ENCODE assay signal across 12 cellular contexts in genomic region chr16:19861811-19862327, GRCh38. TPM values are rescaled to one million over a fixed set of nuclear protein-coding genes. Genes with fewer than 3 reads are reported as not detected.
A peak's percentile ranks its signal among the peaks of the same experiment; 100 is the strongest.
DNase-seq lines count a peak whose midpoint lies in the region.
"Had no signal": no experiment of that assay in that cellular context is flagged by ENCODE, and none has a peak within 500 bp of the region (broad histone marks: within the 10 kb centered on the region; RNA-seq: fewer than 3 reads in every experiment).

No MANE protein-coding gene starts in this region.

- H3K4me3 ChIP-seq in iPS DF 6.9 (ENCODE audit: low read length) = no peak overlapping the region; the same call in 1 of the 2 replicates

- CTCF ChIA-PET in activated naive CD4-positive, alpha-beta T cell treated with anti-CD3 and anti-CD28 coated beads, Interleukin-2, amount 10 ng/mL, durations not matched to agents 7 days and 5 days (lab: Charles Lee) = no interaction called here

- H3K9me3 Mint-ChIP-seq in activated naive CD4-positive, alpha-beta T cell treated with anti-CD3 and anti-CD28 coated beads, Interleukin-2, amount 10 ng/mL, durations not matched to agents 7 days and 5 days = no peaks in the 10 kb centered on the region
- H3K9me3 Mint-ChIP-seq: activated T-cell treated with anti-CD3 and anti-CD28 coated beads, Interleukin-2, amount 50 U/mL, for 72 hours had no signal

- H3K36me3 ChIP-seq in iPS DF 6.9 (ENCODE audit: control insufficient read depth, insufficient read depth, low read length) = peaks cover 5% of the 10 kb centered on the region; the same call in 1 of the 2 replicates

- no peaks in the 10 kb centered on the region for H3K9me3 ChIP-seq in iPS DF 6.9 (ENCODE audit: control insufficient read depth, insufficient read depth, low read length)

- no CpG with 5 or more reads among the region's 16 CpGs for WGBS in iPS DF 6.9 (ENCODE audit: insufficient coverage, insufficient read length)

- H3K27me3 ChIP-seq in iPS DF 6.9 (ENCODE audit: control insufficient read depth, insufficient read depth, low read length) = no peaks in the 10 kb centered on the region

- no peak overlapping the region for H3K4me3 Mint-ChIP-seq in activated naive CD4-positive, alpha-beta T cell treated with anti-CD3 and anti-CD28 coated beads, Interleukin-2, amount 10 ng/mL, durations not matched to agents 7 days and 5 days
- H3K4me3 Mint-ChIP-seq: activated T-cell treated with anti-CD3 and anti-CD28 coated beads, Interleukin-2, amount 50 U/mL, for 72 hours had no signal

- peak; percentile 87 for DNase-seq in ELF-1 (ENCODE audit: low read depth, low spot score)
- peak in 59 of 61 donors; percentile 29 to 94 (median 82) for DNase-seq in caudate nucleus (lab: John Stamatoyannopoulos, UW)
- no peak for DNase-seq in iPS DF 6.9 (ENCODE audit: low read depth, low spot score)
- DNase-seq in occipital lobe (lab: John Stamatoyannopoulos, UW) = peak; percentile 81
- no peak for DNase-seq in NCI-H1105 treated with DMSO at 0.1 percent for 48 hours (lab: John Stamatoyannopoulos, UW)
- DNase-seq in OCI-M1 (lab: John Stamatoyannopoulos, UW) = no peak
- DNase-seq in activated naive CD4-positive, alpha-beta T cell treated with anti-CD3 and anti-CD28 coated beads, Interleukin-2, amount 10 ng/mL, durations not matched to agents 7 days and 5 days = no peak
- DNase-seq in NCI-H187 treated with DMSO at 0.1 percent for 48 hours (lab: John Stamatoyannopoulos, UW) = no peak
- DNase-seq: activated CD4-positive, alpha-beta T cell treated with anti-CD3 and anti-CD28 coated beads for 1 hour; activated T-cell treated with anti-CD3 and anti-CD28 coated beads, Interleukin-2, amount 50 U/mL, for 72 hours; DMS 273 treated with DMSO at 0.1 percent for 48 hours; trophoblast cell had no signal

- H3K27me3 Mint-ChIP-seq in activated naive CD4-positive, alpha-beta T cell treated with anti-CD3 and anti-CD28 coated beads, Interleukin-2, amount 10 ng/mL, durations not matched to agents 7 days and 5 days = no peaks in the 10 kb centered on the region

- no peaks in the 10 kb centered on the region for H3K36me3 Mint-ChIP-seq in activated naive CD4-positive, alpha-beta T cell treated with anti-CD3 and anti-CD28 coated beads, Interleukin-2, amount 10 ng/mL, durations not matched to agents 7 days and 5 days

- H3K27ac ChIP-seq in caudate nucleus (ENCODE audit: low read depth, low read length) (peak overlapping the region; percentile 92), iPS DF 6.9 (ENCODE audit: low read length) (peak overlapping the region; percentile 3)

- no peak overlapping the region for H3K27ac Mint-ChIP-seq in activated naive CD4-positive, alpha-beta T cell treated with anti-CD3 and anti-CD28 coated beads, Interleukin-2, amount 10 ng/mL, durations not matched to agents 7 days and 5 days
- H3K27ac Mint-ChIP-seq: activated T-cell treated with anti-CD3 and anti-CD28 coated beads, Interleukin-2, amount 50 U/mL, for 72 hours had no signal

- H3K4me1 ChIP-seq in iPS DF 6.9 (ENCODE audit: control insufficient read depth, insufficient read depth, low read length) = peaks cover 11% of the 10 kb centered on the region

- H3K4me1 Mint-ChIP-seq in activated naive CD4-positive, alpha-beta T cell treated with anti-CD3 and anti-CD28 coated beads, Interleukin-2, amount 10 ng/mL, durations not matched to agents 7 days and 5 days = no peaks in the 10 kb centered on the region

RNA-seq across cellular contexts. Expression of gene GPRC5B, which starts 22.8 kb away (rescaled TPM):
- total RNA-seq in occipital lobe = 39.3 TPM

Comparison
In these comparisons a context has a peak if more than half of its experiments do, and no peak if none do; other contexts are left out.
1. DNase-seq: peak in ELF-1 (single experiment), caudate nucleus (59 of 61) and occipital lobe (single experiment); none in iPS DF 6.9 (single experiment), NCI-H1105 treated with DMSO at 0.1 percent for 48 hours (single experiment), OCI-M1 (single experiment), activated naive CD4-positive, alpha-beta T cell treated with anti-CD3 and anti-CD28 coated beads, Interleukin-2, amount 10 ng/mL, durations not matched to agents 7 days and 5 days (single experiment) and NCI-H187 treated with DMSO at 0.1 percent for 48 hours (single experiment).